In genomic region chr10:73591578-73591902, GRCh38 we compare ENCODE assay signal across 10 cellular contexts. TPM values are rescaled to one million over a fixed set of nuclear protein-coding genes. Genes with fewer than 3 reads are reported as not detected.
DNase-seq lines count a peak whose midpoint lies in the region; ATAC-seq, FAIRE-seq and TF ChIP-seq lines count a peak whose summit lies in the region.
"Had no signal": no experiment of that assay in that cellular context is flagged by ENCODE, and none has a peak within 500 bp of the region (broad histone marks: within the 10 kb centered on the region; RNA-seq: fewer than 3 reads in every experiment).

No MANE protein-coding gene starts in this region.

- dilution Hi-C loops in keratinocyte (cut with MboI; ENCODE audit: extremely low pct_ligation_motif_present, low sequenced_read_pairs), result no loop called here

- peaks cover 15% of the 10 kb centered on the region for H3K4me1 Mint-ChIP-seq in activated CD4-positive, alpha-beta T cell treated with anti-CD3 and anti-CD28 coated beads for 36 hours

- peak overlapping the region; percentile 38 for H2AFZ ChIP-seq in keratinocyte (ENCODE audit: control insufficient read depth, low read length)

- H3K27me3 Mint-ChIP-seq in activated CD4-positive, alpha-beta T cell treated with anti-CD3 and anti-CD28 coated beads for 36 hours, result peaks cover 2% of the 10 kb centered on the region

- peak overlapping the region; percentile 17 for H3K4me3 Mint-ChIP-seq in activated CD4-positive, alpha-beta T cell treated with anti-CD3 and anti-CD28 coated beads for 36 hours

- no peaks in the 10 kb centered on the region for H3K9me3 Mint-ChIP-seq in activated CD4-positive, alpha-beta T cell treated with anti-CD3 and anti-CD28 coated beads for 36 hours (ENCODE audit: low read depth)

- intact Hi-C loops in activated CD4-positive, alpha-beta T cell treated with anti-CD3 and anti-CD28 coated beads for 36 hours (cut with DNase I, micrococcal nuclease), result no loop called here
- intact Hi-C loops in testis (cut with DNase I; ENCODE audit: low total_unique reads), result no loop called here

- TF ChIP-seq CTCF in keratinocyte (optimal IDR thresholded peaks at IDR 0.05 in 1 of 3, IDR thresholded peaks at IDR 0.05 in 1 of 3, conservative IDR thresholded peaks at IDR 0.05 in 1 of 3; ENCODE audit: extremely low read depth in 1 of 3, insufficient read depth in 2 of 3, low read length in 3 of 3), result no peak
- TF ChIP-seq CTCF in testis (IDR thresholded peaks at IDR 0.05), result no peak

- H3K9ac ChIP-seq in adipocyte (ENCODE audit: low read length) (no peak overlapping the region), keratinocyte (ENCODE audit: control insufficient read depth, extremely low read depth, insufficient read depth, low read length) (no peak overlapping the region)

- no peaks in the 10 kb centered on the region for H3K27me3 ChIP-seq in adipocyte (replicated peaks; ENCODE audit: control insufficient read depth, insufficient read depth, low read length)
- no peaks in the 10 kb centered on the region for H3K27me3 ChIP-seq in keratinocyte (ENCODE audit: control insufficient read depth, extremely low read depth, insufficient read depth, low read length)
- no peaks in the 10 kb centered on the region for H3K27me3 ChIP-seq in testis

- no peaks in the 10 kb centered on the region for H3K36me3 ChIP-seq in adipocyte (ENCODE audit: control insufficient read depth, insufficient read depth, low read length, severe bottlenecking)
- H3K36me3 ChIP-seq in keratinocyte (ENCODE audit: control insufficient read depth in 2 of 2, extremely low read depth in 1 of 2, insufficient read depth in 2 of 2, low read length in 2 of 2), result no peaks in the 10 kb centered on the region
- H3K36me3 ChIP-seq in testis (ENCODE audit: low read depth, missing control alignments), result no peaks in the 10 kb centered on the region

- CTCF ChIA-PET in activated CD4-positive, alpha-beta T cell treated with anti-CD3 and anti-CD28 coated beads for 36 hours (lab: Charles Lee), result interaction anchor here (1.5 kb wide), 2 partner anchors 17 to 53 kb away, joined by 5 to 9 read pairs; no protein-coding TSS in a partner anchor

- H3K4me3 ChIP-seq in adipocyte (ENCODE audit: low read length) (no peak overlapping the region), keratinocyte (ENCODE audit: control insufficient read depth in 2 of 3, extremely low read depth in 1 of 3, insufficient read depth in 2 of 3, low read depth in 1 of 3, low read length in 3 of 3) (no peak overlapping the region), testis (no peak overlapping the region)

- 13 to 24% methylated on average over 2 of the region's 2 CpGs for WGBS in testis, 2 donors

- peak overlapping the region; percentile 46 for H3K4me2 ChIP-seq in keratinocyte (ENCODE audit: control insufficient read depth, extremely low read depth, insufficient read depth, low read depth, low read length)

- no peak for FAIRE-seq in keratinocyte (lab: Jason Lieb, UNC)

- POLR2A ChIA-PET in activated CD4-positive, alpha-beta T cell treated with anti-CD3 and anti-CD28 coated beads for 36 hours (lab: Charles Lee), result no interaction called here

- no peaks in the 10 kb centered on the region for H3K9me1 ChIP-seq in keratinocyte (ENCODE audit: control insufficient read depth, extremely low read depth, insufficient read depth, low read length)

- peaks cover 17% of the 10 kb centered on the region for H3K4me1 ChIP-seq in adipocyte (ENCODE audit: control insufficient read depth, insufficient read depth, low read length)
- peaks cover 14% of the 10 kb centered on the region for H3K4me1 ChIP-seq in keratinocyte (ENCODE audit: control insufficient read depth, extremely low read depth, insufficient read depth, low read length)
- peaks cover 24% of the 10 kb centered on the region for H3K4me1 ChIP-seq in testis

- no peak for ATAC-seq in activated CD4-positive, alpha-beta T cell treated with anti-CD3 and anti-CD28 coated beads for 36 hours
- ATAC-seq in GM19455 (IDR thresholded peaks at IDR 0.05; ENCODE audit: unreplicated experiment) (no peak), GM19467 (IDR thresholded peaks at IDR 0.05; ENCODE audit: unreplicated experiment) (no peak)

- H4K20me1 ChIP-seq in keratinocyte (ENCODE audit: control insufficient read depth, extremely low read depth, insufficient read depth, low read length), result no peaks in the 10 kb centered on the region

- H3K9me3 ChIP-seq in adipocyte (ENCODE audit: control insufficient read depth, low read length) (no peaks in the 10 kb centered on the region), keratinocyte (ENCODE audit: control insufficient read depth, low read depth, low read length) (no peaks in the 10 kb centered on the region), testis (no peaks in the 10 kb centered on the region)

- no peak for TF ChIP-seq POLR2A in testis (IDR thresholded peaks at IDR 0.05)

- H3K27ac Mint-ChIP-seq in activated CD4-positive, alpha-beta T cell treated with anti-CD3 and anti-CD28 coated beads for 36 hours, result peak overlapping the region; percentile 72

- H3K36me3 Mint-ChIP-seq in activated CD4-positive, alpha-beta T cell treated with anti-CD3 and anti-CD28 coated beads for 36 hours (ENCODE audit: low read depth), result no peaks in the 10 kb centered on the region

- no peak for DNase-seq in activated CD4-positive, alpha-beta T cell treated with anti-CD3 and anti-CD28 coated beads for 36 hours
- DNase-seq in activated CD4-positive, alpha-beta T cell treated with anti-CD3 and anti-CD28 coated beads, Interleukin-2, amount 50 U/mL, for 1 hour, result no peak
- DNase-seq in adipocyte (ENCODE audit: low read depth), result peak; percentile 38
- no peak for DNase-seq in keratinocyte (ENCODE audit: low read depth, low spot score)
- DNase-seq in testis, result no peak
- DNase-seq in NCI-H128 (lab: John Stamatoyannopoulos, UW; ENCODE audit: unreplicated experiment), result no peak
- DNase-seq: MM.1S; stimulated activated naive CD4-positive, alpha-beta T cell treated with Interleukin-2 at 50 U/mL for 16 hours had no signal

- no peaks in the 10 kb centered on the region for H3K79me2 ChIP-seq in keratinocyte (ENCODE audit: control insufficient read depth, insufficient read depth, low read length)

- H3K27ac ChIP-seq in keratinocyte (ENCODE audit: control insufficient read depth, insufficient read depth, low read length) (peak overlapping the region; percentile 34), testis (peak overlapping the region; percentile 65 to 75)

RNA-seq across cellular contexts. Expression of gene USP54, which starts 0.4 kb away (rescaled TPM):
- 1 to 10 TPM; 4.3 to 4.5 TPM for total RNA-seq in activated CD4-positive, alpha-beta T cell treated with anti-CD3 and anti-CD28 coated beads for 36 hours
- polyA plus RNA-seq in keratinocyte (7.3 to 7.7 TPM (median 7.6 TPM) in 3 replicates), testis (ENCODE audit: insufficient read depth, low read depth, low replicate concordance) (40.7 TPM)
- polyA plus RNA-seq in keratinocyte (2011; ENCODE audit: low read depth), result 19.8 TPM
- 3.9 and 5.9 TPM in 2 replicates for polyA plus RNA-seq in keratinocyte (2011; cell fraction: cytosol; rRNA removed)
- 11.3 and 12.8 TPM in 2 replicates for polyA plus RNA-seq in keratinocyte (2011; cell fraction: nucleus; rRNA removed)
- polyA plus RNA-seq in keratinocyte (2012; ENCODE audit: low replicate concordance), result 5.1 and 12.3 TPM in 2 replicates
- polyA minus RNA-seq in keratinocyte, result 9.9 to 18.0 TPM (median 15.7 TPM) in 3 replicates
- polyA minus RNA-seq in keratinocyte (2011; cell fraction: cytosol; rRNA and poly(A)+ RNA removed), result 5.4 TPM
- polyA minus RNA-seq in keratinocyte (2011; cell fraction: nucleus; rRNA and poly(A)+ RNA removed), result 8.8 and 22.6 TPM in 2 replicates
- total RNA-seq in testis, result 10 to 100 TPM; 61.3 to 77.9 TPM

RNA-seq across cellular contexts. Expression of gene MYOZ1, which starts 49.7 kb away (rescaled TPM):
- total RNA-seq in activated CD4-positive, alpha-beta T cell treated with anti-CD3 and anti-CD28 coated beads for 36 hours, result not detected
- polyA plus RNA-seq in keratinocyte, result not detected in 3 replicates
- not detected for polyA plus RNA-seq in keratinocyte (2011; ENCODE audit: low read depth)
- 0.06 TPM in 1 of 2 replicates, not detected in the other for polyA plus RNA-seq in keratinocyte (2011; cell fraction: cytosol; rRNA removed)
- polyA plus RNA-seq in keratinocyte (2011; cell fraction: nucleus; rRNA removed), result 0.06 TPM in 1 of 2 replicates, not detected in the other
- 0.07 TPM in 1 of 2 replicates, not detected in the other for polyA plus RNA-seq in keratinocyte (2012; ENCODE audit: low replicate concordance)
- not detected in 3 replicates for polyA minus RNA-seq in keratinocyte
- polyA minus RNA-seq in keratinocyte (2011; cell fraction: cytosol; rRNA and poly(A)+ RNA removed), result not detected
- polyA minus RNA-seq in keratinocyte (2011; cell fraction: nucleus; rRNA and poly(A)+ RNA removed), result not detected in 2 replicates
- 1 to 10 TPM; 2.4 to 3.2 TPM for total RNA-seq in testis
- 10.5 TPM for polyA plus RNA-seq in testis (ENCODE audit: insufficient read depth, low read depth, low replicate concordance)

Comparison
In these comparisons a context has a peak if more than half of its experiments do, and no peak if none do; other contexts are left out.
1. RNA of gene USP54, which starts 0.4 kb away (total RNA-seq): 61.3 to 77.9 TPM in testis; 4.3 to 4.5 TPM in activated CD4-positive, alpha-beta T cell treated with anti-CD3 and anti-CD28 coated beads for 36 hours; every median in the first group is over 10 times any median in the second.